2 cellular contexts compared by ENCODE assay signal in the genomic region with DNA sequence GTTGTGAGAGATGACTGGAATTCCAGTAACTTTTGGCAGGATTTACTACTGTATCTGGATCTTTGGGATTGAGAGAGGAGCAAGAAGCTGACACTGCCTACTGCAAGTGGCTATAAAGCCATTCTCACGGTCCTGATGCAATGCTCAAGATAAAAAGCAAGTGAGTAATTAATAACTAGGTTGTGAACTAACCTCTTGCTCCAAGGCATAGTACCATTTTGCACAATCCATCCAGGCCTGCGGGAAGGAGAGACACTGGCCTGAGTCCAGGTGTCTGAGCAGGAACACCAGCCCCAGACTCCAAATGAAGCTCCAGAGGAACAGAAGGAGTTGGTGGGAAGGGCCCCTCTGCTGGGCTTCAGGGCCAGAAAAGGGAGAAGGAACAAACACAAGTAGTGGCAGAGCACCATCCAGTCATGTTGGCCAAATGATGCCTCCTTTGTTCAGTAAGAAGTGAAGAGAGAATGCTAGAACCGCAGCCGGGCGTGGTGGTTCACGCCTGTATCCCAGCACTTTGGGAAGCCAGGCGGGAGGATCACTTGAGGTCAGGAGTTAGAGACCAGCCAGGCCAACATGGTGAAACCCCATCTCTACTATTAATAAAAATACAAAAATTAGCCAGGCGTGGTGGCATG.
A peak's percentile ranks its signal among the peaks of the same experiment; 100 is the strongest.
TF ChIP-seq lines count a peak whose summit lies in the region.

No MANE protein-coding gene starts in this region.

TF ChIP-seq in liver, 16 proteins besides CTCF, POLR2A, EP300 and RAD21:
- TF ChIP-seq RXRA (IDR thresholded peaks at IDR 0.05) (peak in 1 of 2 donors; percentile 58), ATF3 (IDR thresholded peaks at IDR 0.05) (no peak), SP1 (IDR thresholded peaks at IDR 0.05) (peak; percentile 32), EGR1 (IDR thresholded peaks at IDR 0.05; ENCODE audit: low read depth in 2 of 2) (no peak), NR2F2 (IDR thresholded peaks at IDR 0.05) (no peak), HNF4G (IDR thresholded peaks at IDR 0.05) (peak; percentile 62), GABPA (IDR thresholded peaks at IDR 0.05 in 1 of 2, conservative IDR thresholded peaks at IDR 0.05 in 1 of 2) (no peak), FOXA2 (IDR thresholded peaks at IDR 0.05) (no peak), FOXA1 (IDR thresholded peaks at IDR 0.05) (no peak), JUND (IDR thresholded peaks at IDR 0.05) (peak in 1 of 2 donors; percentile 48), YY1 (IDR thresholded peaks at IDR 0.05) (peak; percentile 33), TAF1 (conservative IDR thresholded peaks at IDR 0.05) (no peak), HNF4A (conservative IDR thresholded peaks at IDR 0.05) (peak; percentile 88 to 89)
- TF ChIP-seq, protein P1, sequence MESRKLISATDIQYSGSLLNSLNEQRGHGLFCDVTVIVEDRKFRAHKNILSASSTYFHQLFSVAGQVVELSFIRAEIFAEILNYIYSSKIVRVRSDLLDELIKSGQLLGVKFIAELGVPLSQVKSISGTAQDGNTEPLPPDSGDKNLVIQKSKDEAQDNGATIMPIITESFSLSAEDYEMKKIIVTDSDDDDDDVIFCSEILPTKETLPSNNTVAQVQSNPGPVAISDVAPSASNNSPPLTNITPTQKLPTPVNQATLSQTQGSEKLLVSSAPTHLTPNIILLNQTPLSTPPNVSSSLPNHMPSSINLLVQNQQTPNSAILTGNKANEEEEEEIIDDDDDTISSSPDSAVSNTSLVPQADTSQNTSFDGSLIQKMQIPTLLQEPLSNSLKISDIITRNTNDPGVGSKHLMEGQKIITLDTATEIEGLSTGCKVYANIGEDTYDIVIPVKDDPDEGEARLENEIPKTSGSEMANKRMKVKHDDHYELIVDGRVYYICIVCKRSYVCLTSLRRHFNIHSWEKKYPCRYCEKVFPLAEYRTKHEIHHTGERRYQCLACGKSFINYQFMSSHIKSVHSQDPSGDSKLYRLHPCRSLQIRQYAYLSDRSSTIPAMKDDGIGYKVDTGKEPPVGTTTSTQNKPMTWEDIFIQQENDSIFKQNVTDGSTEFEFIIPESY (IDR thresholded peaks at IDR 0.05), result no peak
- TF ChIP-seq, protein P2, sequence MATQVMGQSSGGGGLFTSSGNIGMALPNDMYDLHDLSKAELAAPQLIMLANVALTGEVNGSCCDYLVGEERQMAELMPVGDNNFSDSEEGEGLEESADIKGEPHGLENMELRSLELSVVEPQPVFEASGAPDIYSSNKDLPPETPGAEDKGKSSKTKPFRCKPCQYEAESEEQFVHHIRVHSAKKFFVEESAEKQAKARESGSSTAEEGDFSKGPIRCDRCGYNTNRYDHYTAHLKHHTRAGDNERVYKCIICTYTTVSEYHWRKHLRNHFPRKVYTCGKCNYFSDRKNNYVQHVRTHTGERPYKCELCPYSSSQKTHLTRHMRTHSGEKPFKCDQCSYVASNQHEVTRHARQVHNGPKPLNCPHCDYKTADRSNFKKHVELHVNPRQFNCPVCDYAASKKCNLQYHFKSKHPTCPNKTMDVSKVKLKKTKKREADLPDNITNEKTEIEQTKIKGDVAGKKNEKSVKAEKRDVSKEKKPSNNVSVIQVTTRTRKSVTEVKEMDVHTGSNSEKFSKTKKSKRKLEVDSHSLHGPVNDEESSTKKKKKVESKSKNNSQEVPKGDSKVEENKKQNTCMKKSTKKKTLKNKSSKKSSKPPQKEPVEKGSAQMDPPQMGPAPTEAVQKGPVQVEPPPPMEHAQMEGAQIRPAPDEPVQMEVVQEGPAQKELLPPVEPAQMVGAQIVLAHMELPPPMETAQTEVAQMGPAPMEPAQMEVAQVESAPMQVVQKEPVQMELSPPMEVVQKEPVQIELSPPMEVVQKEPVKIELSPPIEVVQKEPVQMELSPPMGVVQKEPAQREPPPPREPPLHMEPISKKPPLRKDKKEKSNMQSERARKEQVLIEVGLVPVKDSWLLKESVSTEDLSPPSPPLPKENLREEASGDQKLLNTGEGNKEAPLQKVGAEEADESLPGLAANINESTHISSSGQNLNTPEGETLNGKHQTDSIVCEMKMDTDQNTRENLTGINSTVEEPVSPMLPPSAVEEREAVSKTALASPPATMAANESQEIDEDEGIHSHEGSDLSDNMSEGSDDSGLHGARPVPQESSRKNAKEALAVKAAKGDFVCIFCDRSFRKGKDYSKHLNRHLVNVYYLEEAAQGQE (IDR thresholded peaks at IDR 0.05), result no peak
- TF ChIP-seq, protein P3, sequence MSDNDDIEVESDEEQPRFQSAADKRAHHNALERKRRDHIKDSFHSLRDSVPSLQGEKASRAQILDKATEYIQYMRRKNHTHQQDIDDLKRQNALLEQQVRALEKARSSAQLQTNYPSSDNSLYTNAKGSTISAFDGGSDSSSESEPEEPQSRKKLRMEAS (IDR thresholded peaks at IDR 0.05), result peak; percentile 31
TF ChIP-seq in liver: peak in this region for 7.

TF ChIP-seq in HepG2, 621 proteins besides CTCF, POLR2A, EP300 and RAD21:
- TF ChIP-seq, protein P4, sequence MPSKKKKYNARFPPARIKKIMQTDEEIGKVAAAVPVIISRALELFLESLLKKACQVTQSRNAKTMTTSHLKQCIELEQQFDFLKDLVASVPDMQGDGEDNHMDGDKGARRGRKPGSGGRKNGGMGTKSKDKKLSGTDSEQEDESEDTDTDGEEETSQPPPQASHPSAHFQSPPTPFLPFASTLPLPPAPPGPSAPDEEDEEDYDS (CRISPR knock-in tag; IDR thresholded peaks at IDR 0.05), result no peak
- TF ChIP-seq RORA (CRISPR knock-in tag; IDR thresholded peaks at IDR 0.05) (no peak), ARID2 (CRISPR knock-in tag; IDR thresholded peaks at IDR 0.05; ENCODE audit: borderline replicate concordance) (no peak), ZNF678 (CRISPR knock-in tag; IDR thresholded peaks at IDR 0.05) (no peak), NFYC (CRISPR knock-in tag; IDR thresholded peaks at IDR 0.05) (no peak), MIER2 (CRISPR knock-in tag; IDR thresholded peaks at IDR 0.05) (no peak), TBP (CRISPR knock-in tag; IDR thresholded peaks at IDR 0.05) (no peak), FLYWCH1 (CRISPR knock-in tag; IDR thresholded peaks at IDR 0.05) (no peak), CSRNP1 (CRISPR knock-in tag; IDR thresholded peaks at IDR 0.05) (no peak), PTBP1 (IDR thresholded peaks at IDR 0.05; ENCODE audit: low read depth, low read length, poor library complexity, severe bottlenecking) (no peak)
